ENCODE assay signal across 9 cellular contexts in the genomic region with DNA sequence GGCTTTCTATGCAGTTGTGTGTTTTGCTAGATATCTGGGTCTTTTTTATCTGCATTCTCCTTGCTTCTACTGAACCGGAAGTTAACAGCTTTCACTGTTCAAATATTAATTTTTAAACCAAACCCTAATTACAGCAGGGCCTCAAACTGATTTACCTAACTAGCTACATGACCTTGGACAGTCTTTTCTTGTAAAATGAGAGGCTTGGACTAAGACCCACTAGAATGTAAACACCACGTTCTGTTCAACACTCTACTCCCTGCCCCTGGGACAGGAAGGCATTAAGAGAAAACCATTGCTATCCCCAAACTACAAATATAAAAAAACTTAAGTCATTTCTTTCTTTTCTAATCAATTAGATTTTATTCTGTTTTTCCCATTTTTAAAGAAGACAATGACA. TPM values are rescaled to one million over a fixed set of nuclear protein-coding genes. Genes with fewer than 3 reads are reported as not detected.
DNase-seq lines count a peak whose midpoint lies in the region; ATAC-seq and TF ChIP-seq lines count a peak whose summit lies in the region.
"Had no signal": no experiment of that assay in that cellular context is flagged by ENCODE, and none has a peak within 500 bp of the region (broad histone marks: within the 10 kb centered on the region; RNA-seq: fewer than 3 reads in every experiment).

No MANE protein-coding gene starts in this region.

- no peaks in the 10 kb centered on the region for H3K36me3 ChIP-seq in ACC112 (ENCODE audit: insufficient read depth, low read length)
- peaks cover 8% of the 10 kb centered on the region for H3K36me3 ChIP-seq in WERI-Rb-1
- H3K36me3 ChIP-seq in lower lobe of right lung: no peaks in the 10 kb centered on the region

- TF ChIP-seq CTCF in WERI-Rb-1 (IDR thresholded peaks at IDR 0.05; ENCODE audit: low read depth, low read length): no peak
- no peak for TF ChIP-seq CTCF in lower lobe of right lung (IDR thresholded peaks at IDR 0.05)

- intact Hi-C loops in lower lobe of right lung (cut with DNase I): no loop called here

- H3K4me1 ChIP-seq in ACC112 (ENCODE audit: control insufficient read depth, insufficient read depth, low read length, unreplicated experiment) (peaks cover 47% of the 10 kb centered on the region), lower lobe of right lung (peaks cover 61% of the 10 kb centered on the region)

- H3K79me2 ChIP-seq in ACC112 (ENCODE audit: control insufficient read depth, insufficient read depth, low read length, unreplicated experiment): peaks cover 86% of the 10 kb centered on the region

- ATAC-seq in GM18907 (IDR thresholded peaks at IDR 0.05; ENCODE audit: unreplicated experiment): peak; percentile 39
- ATAC-seq in lower lobe of right lung: no peak
- no peak for ATAC-seq in GM19035 (IDR thresholded peaks at IDR 0.05; ENCODE audit: unreplicated experiment)

- H3K27me3 ChIP-seq in ACC112 (ENCODE audit: insufficient read depth, low read length): no peaks in the 10 kb centered on the region
- H3K27me3 ChIP-seq in WERI-Rb-1 (ENCODE audit: insufficient read depth, low read depth, severe bottlenecking): no peaks in the 10 kb centered on the region
- no peaks in the 10 kb centered on the region for H3K27me3 ChIP-seq in lower lobe of right lung (ENCODE audit: low read depth)

- H3K9me3 ChIP-seq in WERI-Rb-1 (ENCODE audit: severe bottlenecking) (no peaks in the 10 kb centered on the region), lower lobe of right lung (no peaks in the 10 kb centered on the region)

- no peak overlapping the region for H2AFZ ChIP-seq in ACC112 (ENCODE audit: low read length, unreplicated experiment)

- DNase-seq in WERI-Rb-1 (no peak), lower lobe of right lung (no peak), NCI-H1105 treated with DMSO at 0.1 percent for 48 hours (lab: John Stamatoyannopoulos, UW) (no peak), T-helper 9 cell (no peak), dedifferentiated amniotic fluid mesenchymal stem cell (ENCODE audit: extremely low spot score) (no peak)
- DNase-seq: H7 had no signal

- H3K27ac ChIP-seq in ACC112 (ENCODE audit: low read depth, low read length) (no peak overlapping the region), WERI-Rb-1 (peak overlapping the region; percentile 40), lower lobe of right lung (no peak overlapping the region)

- H3K4me3 ChIP-seq in ACC112 (ENCODE audit: low read depth, low read length) (peak overlapping the region; percentile 14; the same call in 1 of the 2 replicates), WERI-Rb-1 (ENCODE audit: low read depth, low read length) (no peak overlapping the region), lower lobe of right lung (peak overlapping the region; percentile 13)

RNA-seq across cellular contexts. Expression of a gene that starts 3.7 kb away (rescaled TPM):
- 37.6 TPM for total RNA-seq in lower lobe of right lung
